8 cellular contexts compared by ENCODE assay signal in genomic region chr1:28437924-28438699, GRCh38.
DNase-seq lines count a peak whose midpoint lies in the region; ATAC-seq and TF ChIP-seq lines count a peak whose summit lies in the region.

No MANE protein-coding gene starts in this region.

- TF ChIP-seq POLR2A in tibial nerve (IDR thresholded peaks at IDR 0.05) = peak; percentile 19 to 59

- 78 to 94% methylated on average over 4 to 7 of the region's 10 CpGs for WGBS in mesodermal cell (ENCODE audit: insufficient coverage in 2 of 2), 2 experiments
- WGBS in tibial nerve, 2 donors = 22 to 35% methylated on average over 10 of the region's 10 CpGs

- peak in 1 of 2 donors; percentile 92 for TF ChIP-seq EP300 in tibial nerve (IDR thresholded peaks at IDR 0.05)

- peaks cover 8% of the 10 kb centered on the region; the same call in 1 of the 2 replicates for H3K36me3 ChIP-seq in RWPE2 (ENCODE audit: low read depth)
- H3K36me3 ChIP-seq in mesodermal cell (ENCODE audit: control insufficient read depth, insufficient read depth, low read length) = peaks cover 1% of the 10 kb centered on the region
- H3K36me3 ChIP-seq in tibial nerve = no peaks in the 10 kb centered on the region

- ATAC-seq in HG02610 (IDR thresholded peaks at IDR 0.05; ENCODE audit: unreplicated experiment) (peak; percentile 58), RWPE2 (ENCODE audit: low read depth) (peak; percentile 99)

- H3K27ac ChIP-seq in RWPE2 (ENCODE audit: poor library complexity, severe bottlenecking) (peak overlapping the region; percentile 89), mesodermal cell (ENCODE audit: low read depth, low read length, severe bottlenecking) (peak overlapping the region; percentile 94), tibial nerve (peak overlapping the region; percentile 4 to 84 (median 78))

- H3K4me3 ChIP-seq in RWPE2 (ENCODE audit: severe bottlenecking) = peak overlapping the region; percentile 15
- H3K4me3 ChIP-seq in mesodermal cell (ENCODE audit: extremely low read depth, insufficient read depth, low read length, poor library complexity, severe bottlenecking) = no peak overlapping the region
- peak overlapping the region in 3 of 4 donors; percentile 4 to 37 (median 16) for H3K4me3 ChIP-seq in tibial nerve

- H3K27me3 ChIP-seq in RWPE2 (ENCODE audit: insufficient read depth, poor library complexity, severe bottlenecking) (no peaks in the 10 kb centered on the region), tibial nerve (no peaks in the 10 kb centered on the region)

- no peaks in the 10 kb centered on the region for H3K9me3 ChIP-seq in RWPE2 (ENCODE audit: severe bottlenecking)
- no peaks in the 10 kb centered on the region for H3K9me3 ChIP-seq in mesodermal cell (ENCODE audit: control insufficient read depth, low read length)
- H3K9me3 ChIP-seq in tibial nerve = no peaks in the 10 kb centered on the region

- DNase-seq in DMS114 treated with DMSO at 0.1 percent for 48 hours (lab: John Stamatoyannopoulos, UW; ENCODE audit: unreplicated experiment) (peak; percentile 86), RWPE2 (ENCODE audit: low spot score) (peak; percentile 93), epidermal melanocyte (ENCODE audit: insufficient read length, low spot score) (peak; percentile 78), tibial nerve (ENCODE audit: low spot score in 2 of 2) (peak; percentile 40 to 61), NCI-H1105 treated with DMSO at 0.1 percent for 48 hours (lab: John Stamatoyannopoulos, UW) (no peak), activated gamma-delta T cell (lab: John Stamatoyannopoulos, UW) (no peak)

- no peak for TF ChIP-seq CTCF in RWPE2 (IDR thresholded peaks at IDR 0.05; ENCODE audit: poor library complexity, severe bottlenecking)
- TF ChIP-seq CTCF in tibial nerve (IDR thresholded peaks at IDR 0.05) = no peak

- H3K4me1 ChIP-seq in RWPE2 (ENCODE audit: insufficient read depth, poor library complexity, severe bottlenecking) = peaks cover 28% of the 10 kb centered on the region
- H3K4me1 ChIP-seq in mesodermal cell (ENCODE audit: control insufficient read depth, insufficient read depth, low read length, poor library complexity, severe bottlenecking) = peaks cover 28% of the 10 kb centered on the region
- H3K4me1 ChIP-seq in tibial nerve = peaks cover 0 to 37% (median 18%) of the 10 kb centered on the region in 4 donors

Comparison
In these comparisons a context has a peak if more than half of its experiments do, and no peak if none do; other contexts are left out.
1. DNase-seq: peak in DMS114 treated with DMSO at 0.1 percent for 48 hours (single experiment), RWPE2 (single experiment), epidermal melanocyte (single experiment) and tibial nerve (2 of 2); none in NCI-H1105 treated with DMSO at 0.1 percent for 48 hours (single experiment) and activated gamma-delta T cell (single experiment).
2. Peak in every context shown above with its lines, with median percentiles within 50 percentile points of each other: H3K27ac ChIP-seq.